Comparison of ENCODE assay signal across 10 cellular contexts in the genomic region with DNA sequence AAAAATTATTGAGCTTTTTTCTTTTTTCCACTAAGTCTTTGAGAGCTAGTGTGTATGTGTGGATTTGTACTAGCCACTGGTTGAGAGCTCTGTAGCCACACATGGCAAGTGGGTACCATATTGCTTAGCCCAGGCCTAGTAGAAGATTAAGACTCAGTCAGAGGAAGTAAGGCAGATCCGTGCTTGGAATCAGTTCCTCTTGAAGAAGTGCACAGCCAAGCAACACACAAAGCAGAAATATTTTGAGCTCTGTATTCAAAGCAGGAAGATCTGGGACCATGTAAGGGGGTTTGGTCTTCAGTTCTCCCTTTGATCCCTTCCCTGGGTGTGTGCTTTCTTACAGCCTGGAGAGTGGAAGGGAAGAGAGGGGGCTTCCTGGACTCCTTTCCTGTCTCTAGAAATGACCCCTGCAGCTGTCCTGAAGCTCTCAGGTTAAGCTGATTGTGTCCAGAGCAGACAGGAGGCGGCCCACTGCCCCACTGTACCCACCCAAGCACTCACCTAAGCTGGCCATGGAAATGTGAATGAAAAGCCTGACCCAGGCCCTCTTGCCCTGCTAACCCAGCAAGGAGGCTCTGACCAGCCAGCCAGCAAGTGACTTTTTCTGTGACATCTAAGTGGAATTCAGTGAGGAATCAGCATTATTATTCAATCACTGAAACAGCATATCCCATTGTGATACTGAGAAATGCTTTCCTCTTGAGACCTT. TPM values are rescaled to one million over a fixed set of nuclear protein-coding genes. Genes with fewer than 3 reads are reported as not detected.
A peak's percentile ranks its signal among the peaks of the same experiment; 100 is the strongest.
DNase-seq lines count a peak whose midpoint lies in the region; ATAC-seq and TF ChIP-seq lines count a peak whose summit lies in the region.
"Had no signal": no experiment of that assay in that cellular context is flagged by ENCODE, and none has a peak within 500 bp of the region (broad histone marks: within the 10 kb centered on the region; RNA-seq: fewer than 3 reads in every experiment).

No MANE protein-coding gene starts in this region.

- H3K36me3 ChIP-seq in DND-41 (ENCODE audit: insufficient read depth, low read length) (peaks cover 74% of the 10 kb centered on the region), PC-3 (ENCODE audit: low read depth, low read length) (peaks cover 59% of the 10 kb centered on the region), esophagus muscularis mucosa (peaks cover 7 to 57% (median 35%) of the 10 kb centered on the region in 4 donors), psoas muscle (ENCODE audit: insufficient read depth in 1 of 2, low read depth in 1 of 2) (peaks cover 15 to 75% of the 10 kb centered on the region in 2 donors)

- CTCF ChIA-PET in PC-3 (lab: Charles Lee), result no interaction called here

- WGBS in esophagus muscularis mucosa, result 76% methylated on average over 2 of the region's 2 CpGs
- 60 to 69% (median 65%) methylated on average over 2 of the region's 2 CpGs for WGBS in psoas muscle, 3 donors

- no peak overlapping the region for H2AFZ ChIP-seq in DND-41 (ENCODE audit: low read depth, low read length)
- no peak overlapping the region for H2AFZ ChIP-seq in PC-3 (ENCODE audit: low read length)

- H3K4me3 ChIP-seq in DND-41 (ENCODE audit: low read depth in 1 of 2, low read length in 2 of 2), result peak overlapping the region; percentile 52 to 62; a peak in 3 of 4 replicates
- H3K4me3 ChIP-seq in PC-3 (ENCODE audit: low read length), result peak overlapping the region; percentile 88; the same call in 1 of the 2 replicates
- peak overlapping the region; percentile 87 to 97 (median 95) for H3K4me3 ChIP-seq in esophagus muscularis mucosa
- H3K4me3 ChIP-seq in psoas muscle, result peak overlapping the region; percentile 76

- no peaks in the 10 kb centered on the region for H3K27me3 ChIP-seq in DND-41 (ENCODE audit: insufficient read depth, low read length, poor library complexity)
- no peaks in the 10 kb centered on the region for H3K27me3 ChIP-seq in PC-3 (ENCODE audit: low read length)
- H3K27me3 ChIP-seq in esophagus muscularis mucosa, result no peaks in the 10 kb centered on the region
- no peaks in the 10 kb centered on the region for H3K27me3 ChIP-seq in psoas muscle (ENCODE audit: insufficient read depth in 3 of 3, low read length in 2 of 3)

- H4K20me1 ChIP-seq in DND-41 (ENCODE audit: insufficient read depth, low read length) (peaks cover 79% of the 10 kb centered on the region), PC-3 (ENCODE audit: low read length) (peaks cover 53% of the 10 kb centered on the region)

- TF ChIP-seq POLR2A in esophagus muscularis mucosa (IDR thresholded peaks at IDR 0.05; ENCODE audit: low read depth), result no peak

- no peak for DNase-seq in DND-41
- DNase-seq in PC-3, result no peak
- no peak for DNase-seq in esophagus muscularis mucosa (ENCODE audit: extremely low spot score)
- DNase-seq in psoas muscle, result no peak
- no peak for DNase-seq in activated CD4-positive, CD25-positive, alpha-beta regulatory T cell treated with anti-CD3 and anti-CD28 coated beads, Interleukin-2, amount 50 U/mL, for 72 hours
- DNase-seq in NCI-H345 (lab: John Stamatoyannopoulos, UW), result no peak
- no peak for DNase-seq in HPDE6-E6E7 (ENCODE audit: extremely low spot score)
- no peak for DNase-seq in activated naive CD4-positive, alpha-beta T cell treated with anti-CD3 and anti-CD28 coated beads, Interleukin-2, amount 50 U/mL, for 16 hours
- DNase-seq: activated CD4-positive, alpha-beta T cell treated with anti-CD3 and anti-CD28 coated beads for 36 hours; NCI-H524 treated with DMSO at 0.1 percent for 48 hours had no signal

- peak overlapping the region; percentile 30 for H3K9ac ChIP-seq in DND-41 (ENCODE audit: low read depth, low read length)
- H3K9ac ChIP-seq in PC-3 (ENCODE audit: low read length), result 0 out of 2 replicates have a peak overlapping the region, but pooled peaks have one; percentile 38

- TF ChIP-seq CTCF in DND-41 (IDR thresholded peaks at IDR 0.05; ENCODE audit: borderline replicate concordance, extremely low read depth, low read length, poor library complexity, severe bottlenecking) (no peak), PC-3 (conservative IDR thresholded peaks at IDR 0.05; ENCODE audit: low read depth, low read length) (no peak), esophagus muscularis mucosa (IDR thresholded peaks at IDR 0.05) (no peak), psoas muscle (IDR thresholded peaks at IDR 0.05) (no peak)

- ATAC-seq in DND-41 (ENCODE audit: insufficient read depth, low read depth), result no peak
- no peak for ATAC-seq in PC-3
- ATAC-seq in psoas muscle, result no peak
- ATAC-seq: activated CD4-positive, alpha-beta T cell treated with anti-CD3 and anti-CD28 coated beads for 36 hours had no signal

- BruUV-seq in PC-3 (replicated peaks; lab: Mats Ljungman, UMichigan), result no TSS peak

- intact Hi-C loops in PC-3 (cut with micrococcal nuclease), result loop anchor here (5.0 kb wide), 1 partner anchor 268 kb away; no protein-coding TSS in a partner anchor
- intact Hi-C loops in esophagus muscularis mucosa (cut with DNase I), result loop anchor here (5.0 kb wide), 2 partner anchors 118 to 198 kb away; no protein-coding TSS in a partner anchor
- intact Hi-C loops in psoas muscle (cut with DNase I), result loop anchor here (5.0 to 10.0 kb wide), 5 partner anchors 103 to 313 kb away; no protein-coding TSS in a partner anchor

- H3K79me2 ChIP-seq in DND-41 (ENCODE audit: insufficient read depth, low read length) (peaks cover 99% of the 10 kb centered on the region), PC-3 (ENCODE audit: low read length) (peaks cover 73% of the 10 kb centered on the region)

- no peaks in the 10 kb centered on the region for H3K9me3 ChIP-seq in DND-41 (ENCODE audit: insufficient read depth, low read length, severe bottlenecking)
- no peaks in the 10 kb centered on the region for H3K9me3 ChIP-seq in PC-3 (ENCODE audit: low read length)
- H3K9me3 ChIP-seq in esophagus muscularis mucosa, result no peaks in the 10 kb centered on the region
- no peaks in the 10 kb centered on the region for H3K9me3 ChIP-seq in psoas muscle

- POLR2A ChIA-PET in PC-3 (lab: Charles Lee; ENCODE audit: unreplicated experiment), result interaction anchor here (0.5 kb wide), 1 partner anchor 68 kb away, joined by 4 read pairs; no protein-coding TSS in a partner anchor

- no peak for TF ChIP-seq EP300 in esophagus muscularis mucosa (IDR thresholded peaks at IDR 0.05)

- H3K27ac ChIP-seq in DND-41 (ENCODE audit: low read length) (peak overlapping the region; percentile 60), PC-3 (ENCODE audit: low read length) (peak overlapping the region; percentile 98), esophagus muscularis mucosa (replicated peaks in 1 of 4) (peak overlapping the region; percentile 95 to 99 (median 96)), psoas muscle (peak overlapping the region; percentile 69)

- peaks cover 63% of the 10 kb centered on the region for H3K4me1 ChIP-seq in DND-41 (ENCODE audit: insufficient read depth, low read length)
- H3K4me1 ChIP-seq in PC-3 (ENCODE audit: insufficient read depth, low read length), result peaks cover 71% of the 10 kb centered on the region
- H3K4me1 ChIP-seq in esophagus muscularis mucosa, result peaks cover 20 to 82% (median 62%) of the 10 kb centered on the region in 4 donors
- H3K4me1 ChIP-seq in psoas muscle, result peaks cover 34% of the 10 kb centered on the region

- peaks cover 19% of the 10 kb centered on the region for H3F3A ChIP-seq in PC-3 (ENCODE audit: low read length, unreplicated experiment)

- no peaks in the 10 kb centered on the region for H3K9me2 ChIP-seq in PC-3 (replicated peaks; ENCODE audit: low read length)

- peak overlapping the region; percentile 76 for H3K4me2 ChIP-seq in DND-41 (ENCODE audit: insufficient read depth, low read length)
- H3K4me2 ChIP-seq in PC-3 (ENCODE audit: low read length), result peak overlapping the region; percentile 91

RNA-seq across cellular contexts. Expression of a gene that starts 3.6 kb away (rescaled TPM):
- total RNA-seq in PC-3 (2014; rRNA removed), result 127 and 146 TPM in 2 replicates
- 100 to 1,000 TPM in 1 of 4 donors, 10 to 100 TPM in 3; 31.1 to 175 (median 63.8) TPM for total RNA-seq in esophagus muscularis mucosa
- total RNA-seq in psoas muscle, result 100 to 1,000 TPM in 1 of 4 donors, 10 to 100 TPM in 3; 37.0 to 494 (median 96.6) TPM
- 100 to 1,000 TPM in 1 of 3 donors, 10 to 100 TPM in 2; 43.4 to 115 (median 57.8) TPM for polyA plus RNA-seq in psoas muscle
